ENCODE assay signal across 8 cellular contexts in the genomic region with DNA sequence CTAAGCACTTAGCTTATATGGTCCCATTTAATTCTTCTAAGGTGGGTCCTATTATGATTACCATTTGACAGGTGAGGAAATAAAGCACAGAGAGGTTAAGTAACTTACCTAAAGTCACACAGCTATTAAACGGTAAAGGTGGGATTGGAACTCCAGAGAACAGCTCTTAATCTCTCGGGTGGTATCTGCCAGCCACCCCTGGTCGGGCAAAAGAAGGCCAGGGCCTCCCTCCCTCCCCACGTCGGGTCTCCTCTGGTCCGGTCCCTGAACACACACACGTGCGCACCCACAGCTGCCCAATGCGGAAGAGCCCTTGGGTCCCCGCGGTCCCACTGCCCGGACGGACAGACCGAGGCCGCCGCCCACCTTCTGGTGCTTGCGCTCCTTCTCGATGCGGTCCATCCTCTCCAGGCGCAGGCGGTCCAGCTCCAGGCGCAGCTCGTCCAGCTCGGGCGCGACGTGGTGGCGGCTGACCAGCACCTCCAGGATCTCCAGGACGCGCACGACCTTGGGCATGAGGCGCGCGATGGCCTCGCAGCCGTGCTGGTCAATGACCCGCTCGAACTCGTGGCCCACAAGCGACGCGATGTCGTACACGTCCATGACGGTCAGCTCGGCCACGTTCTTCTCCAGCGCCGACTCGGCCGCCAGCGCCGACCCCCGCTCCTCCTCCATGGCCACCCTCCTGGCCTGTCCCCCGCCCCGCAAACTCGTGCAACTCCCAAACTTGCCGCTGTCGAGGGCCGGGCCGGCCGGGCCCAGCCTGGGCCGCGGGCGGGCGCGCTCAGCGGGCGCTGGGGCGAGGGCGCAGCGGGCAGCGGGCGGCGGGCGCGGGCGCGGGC. TPM values are rescaled to one million over a fixed set of nuclear protein-coding genes. Genes with fewer than 3 reads are reported as not detected.
DNase-seq lines count a peak whose midpoint lies in the region; ATAC-seq and TF ChIP-seq lines count a peak whose summit lies in the region.

No MANE protein-coding gene starts in this region.

- H3K9me3 ChIP-seq in BLaER1 (no peaks in the 10 kb centered on the region), mesodermal cell (ENCODE audit: control insufficient read depth, low read length) (no peaks in the 10 kb centered on the region), tibial nerve (no peaks in the 10 kb centered on the region)

- no peak for TF ChIP-seq EP300 in tibial nerve (IDR thresholded peaks at IDR 0.05)

- H3K27me3 Mint-ChIP-seq in WTC11 (ENCODE audit: low read depth) = peaks cover 32% of the 10 kb centered on the region

- ATAC-seq in HG02588 (IDR thresholded peaks at IDR 0.05; ENCODE audit: unreplicated experiment) = peak; percentile 5
- peak; percentile 57 for ATAC-seq in WTC11

- peaks cover 38% of the 10 kb centered on the region for H3K4me1 ChIP-seq in BLaER1
- H3K4me1 ChIP-seq in mesodermal cell (ENCODE audit: control insufficient read depth, insufficient read depth, low read length, poor library complexity, severe bottlenecking) = no peaks in the 10 kb centered on the region
- peaks cover 0 to 35% (median 23%) of the 10 kb centered on the region in 4 donors for H3K4me1 ChIP-seq in tibial nerve

- 6 to 7% methylated on average over 61 to 70 of the region's 79 CpGs for WGBS in mesodermal cell (ENCODE audit: insufficient coverage in 2 of 2), 2 experiments
- 2 to 4% methylated on average over 33 to 41 of the region's 79 CpGs for WGBS in tibial nerve, 2 donors

- no peaks in the 10 kb centered on the region for H3K27me3 ChIP-seq in BLaER1
- H3K27me3 ChIP-seq in tibial nerve = no peaks in the 10 kb centered on the region

- no peak overlapping the region for H3K27ac Mint-ChIP-seq in WTC11

- peak overlapping the region; percentile 81 for H3K4me3 Mint-ChIP-seq in WTC11

- H3K4me3 ChIP-seq in BLaER1 = peak overlapping the region; percentile 84
- peak overlapping the region; percentile 75 for H3K4me3 ChIP-seq in epithelial cell of esophagus (ENCODE audit: low read length)
- peak overlapping the region; percentile 62 for H3K4me3 ChIP-seq in mesodermal cell (ENCODE audit: extremely low read depth, insufficient read depth, low read length, poor library complexity, severe bottlenecking)
- peak overlapping the region; percentile 66 to 92 (median 72) for H3K4me3 ChIP-seq in tibial nerve

- peaks cover 28% of the 10 kb centered on the region for H4K20me1 ChIP-seq in BLaER1

- CTCF ChIA-PET in WTC11 (lab: Charles Lee) = interaction anchor here (1.1 kb wide), 1 partner anchor 49 kb away, joined by 4 read pairs; no protein-coding TSS in a partner anchor

- peak overlapping the region; percentile 98 for H3K4me2 ChIP-seq in BLaER1

- TF ChIP-seq CTCF in WTC11 (IDR thresholded peaks at IDR 0.05) = no peak
- no peak for TF ChIP-seq CTCF in epithelial cell of esophagus (IDR thresholded peaks at IDR 0.05; ENCODE audit: insufficient read depth, low read depth, low read length, missing control alignments)
- TF ChIP-seq CTCF in tibial nerve (IDR thresholded peaks at IDR 0.05) = no peak

- POLR2A ChIA-PET in WTC11 (lab: Charles Lee) = interaction anchor here (0.6 to 1.8 kb wide), 3 partner anchors 51 to 300 kb away, joined by 4 to 8 read pairs (median 5); a partner anchor contains a TSS

- no peaks in the 10 kb centered on the region for H3K36me3 Mint-ChIP-seq in WTC11

- H3K9ac ChIP-seq in BLaER1 = peak overlapping the region; percentile 84

- DNase-seq in WTC11 (ENCODE audit: low spot score) (peak; percentile 71), epithelial cell of esophagus (ENCODE audit: low read depth) (peak; percentile 23), tibial nerve (ENCODE audit: low spot score in 2 of 2) (peak; percentile 22 to 23), DMS153 treated with DMSO at 0.1 percent for 48 hours (lab: John Stamatoyannopoulos, UW; ENCODE audit: unreplicated experiment) (no peak), cortex of kidney (lab: John Stamatoyannopoulos, UW) (no peak)

- H3K4me1 Mint-ChIP-seq in WTC11 = peaks cover 4% of the 10 kb centered on the region

- no peaks in the 10 kb centered on the region for H3K9me3 Mint-ChIP-seq in WTC11

- H3K27ac ChIP-seq in BLaER1 (peak overlapping the region; percentile 87), mesodermal cell (ENCODE audit: low read depth, low read length, severe bottlenecking) (peak overlapping the region; percentile 62), tibial nerve (peak overlapping the region; percentile 62 to 88 (median 74))

- H3K36me3 ChIP-seq in BLaER1 (no peaks in the 10 kb centered on the region), mesodermal cell (ENCODE audit: control insufficient read depth, insufficient read depth, low read length) (peaks cover 30% of the 10 kb centered on the region), tibial nerve (peaks cover 0 to 5% (median 0%) of the 10 kb centered on the region in 3 donors)

- TF ChIP-seq POLR2A in tibial nerve (IDR thresholded peaks at IDR 0.05) = no peak

TF ChIP-seq in WTC11, 78 proteins besides CTCF, POLR2A, EP300 and RAD21 (continues in another document):
- TF ChIP-seq, protein P1, sequence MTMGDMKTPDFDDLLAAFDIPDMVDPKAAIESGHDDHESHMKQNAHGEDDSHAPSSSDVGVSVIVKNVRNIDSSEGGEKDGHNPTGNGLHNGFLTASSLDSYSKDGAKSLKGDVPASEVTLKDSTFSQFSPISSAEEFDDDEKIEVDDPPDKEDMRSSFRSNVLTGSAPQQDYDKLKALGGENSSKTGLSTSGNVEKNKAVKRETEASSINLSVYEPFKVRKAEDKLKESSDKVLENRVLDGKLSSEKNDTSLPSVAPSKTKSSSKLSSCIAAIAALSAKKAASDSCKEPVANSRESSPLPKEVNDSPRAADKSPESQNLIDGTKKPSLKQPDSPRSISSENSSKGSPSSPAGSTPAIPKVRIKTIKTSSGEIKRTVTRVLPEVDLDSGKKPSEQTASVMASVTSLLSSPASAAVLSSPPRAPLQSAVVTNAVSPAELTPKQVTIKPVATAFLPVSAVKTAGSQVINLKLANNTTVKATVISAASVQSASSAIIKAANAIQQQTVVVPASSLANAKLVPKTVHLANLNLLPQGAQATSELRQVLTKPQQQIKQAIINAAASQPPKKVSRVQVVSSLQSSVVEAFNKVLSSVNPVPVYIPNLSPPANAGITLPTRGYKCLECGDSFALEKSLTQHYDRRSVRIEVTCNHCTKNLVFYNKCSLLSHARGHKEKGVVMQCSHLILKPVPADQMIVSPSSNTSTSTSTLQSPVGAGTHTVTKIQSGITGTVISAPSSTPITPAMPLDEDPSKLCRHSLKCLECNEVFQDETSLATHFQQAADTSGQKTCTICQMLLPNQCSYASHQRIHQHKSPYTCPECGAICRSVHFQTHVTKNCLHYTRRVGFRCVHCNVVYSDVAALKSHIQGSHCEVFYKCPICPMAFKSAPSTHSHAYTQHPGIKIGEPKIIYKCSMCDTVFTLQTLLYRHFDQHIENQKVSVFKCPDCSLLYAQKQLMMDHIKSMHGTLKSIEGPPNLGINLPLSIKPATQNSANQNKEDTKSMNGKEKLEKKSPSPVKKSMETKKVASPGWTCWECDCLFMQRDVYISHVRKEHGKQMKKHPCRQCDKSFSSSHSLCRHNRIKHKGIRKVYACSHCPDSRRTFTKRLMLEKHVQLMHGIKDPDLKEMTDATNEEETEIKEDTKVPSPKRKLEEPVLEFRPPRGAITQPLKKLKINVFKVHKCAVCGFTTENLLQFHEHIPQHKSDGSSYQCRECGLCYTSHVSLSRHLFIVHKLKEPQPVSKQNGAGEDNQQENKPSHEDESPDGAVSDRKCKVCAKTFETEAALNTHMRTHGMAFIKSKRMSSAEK (CRISPR knock-in tag; IDR thresholded peaks at IDR 0.05; ENCODE audit: borderline replicate concordance) = no peak
- TF ChIP-seq ZNF219 (CRISPR knock-in tag; IDR thresholded peaks at IDR 0.05; ENCODE audit: borderline replicate concordance) (no peak), SP1 (CRISPR knock-in tag; conservative IDR thresholded peaks at IDR 0.05) (peak; percentile 44; the same call in 1 of the 2 replicates), ZNF138 (CRISPR knock-in tag; conservative IDR thresholded peaks at IDR 0.05) (no peak), PRRX2 (CRISPR knock-in tag; IDR thresholded peaks at IDR 0.05) (no peak), NFATC4 (CRISPR knock-in tag; IDR thresholded peaks at IDR 0.05) (no peak), CREM (CRISPR knock-in tag; IDR thresholded peaks at IDR 0.05) (no peak), ZNF423 (CRISPR knock-in tag; IDR thresholded peaks at IDR 0.05) (no peak), RELA (CRISPR knock-in tag; IDR thresholded peaks at IDR 0.05; ENCODE audit: borderline replicate concordance) (peak; percentile 31; the same call in 1 of the 2 replicates)
- TF ChIP-seq, protein P2, sequence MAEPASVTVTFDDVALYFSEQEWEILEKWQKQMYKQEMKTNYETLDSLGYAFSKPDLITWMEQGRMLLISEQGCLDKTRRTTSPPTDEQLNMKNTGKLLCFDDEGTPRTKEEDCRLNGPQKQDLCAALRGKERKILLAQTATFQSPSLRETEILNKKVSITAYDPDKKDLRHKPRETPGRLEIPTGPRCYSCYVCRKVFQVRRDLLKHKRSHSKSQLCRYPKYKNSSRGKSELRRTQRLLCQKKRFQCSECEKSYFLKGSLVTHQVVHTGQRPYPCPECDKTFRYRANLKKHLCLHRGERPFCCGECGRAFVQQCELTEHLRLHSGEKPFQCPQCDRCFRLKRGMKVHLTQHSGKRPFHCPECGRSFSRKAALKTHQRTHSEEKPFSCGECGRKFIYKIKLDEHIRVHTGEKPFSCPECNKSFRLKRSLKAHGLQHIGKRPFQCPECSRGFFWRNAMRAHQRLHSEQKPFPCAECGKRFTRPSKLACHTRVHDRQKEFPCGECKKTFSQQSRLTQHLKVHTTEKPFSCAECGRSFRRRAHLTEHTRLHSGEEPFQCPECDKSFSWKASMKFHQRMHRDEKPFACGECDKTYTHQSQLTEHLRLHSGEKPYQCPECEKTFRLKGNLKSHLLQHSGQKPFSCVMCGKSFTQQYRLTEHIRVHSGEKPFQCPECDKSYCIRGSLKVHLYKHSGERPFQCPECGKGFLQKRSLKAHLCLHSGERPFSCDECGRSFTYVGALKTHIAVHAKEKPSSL (CRISPR knock-in tag; conservative IDR thresholded peaks at IDR 0.05) = no peak

RNA-seq across cellular contexts. Expression of a gene that starts 0.5 kb away (rescaled TPM):
- total RNA-seq in WTC11 (2021) = 8.2 to 10.6 TPM (median 10.1 TPM) in 3 replicates
- polyA plus RNA-seq in mesodermal cell (2013, experiment 1 of 2) = 29.6 TPM
- 25.9 TPM for polyA plus RNA-seq in mesodermal cell (2013, experiment 2 of 2)
- total RNA-seq in tibial nerve = 10 to 100 TPM; 11.8 to 24.3 (median 16.0) TPM

RNA-seq across cellular contexts. Expression of a gene that starts 51.3 kb away (rescaled TPM):
- total RNA-seq in WTC11 (2021) (189 to 224 TPM (median 197 TPM) in 3 replicates), tibial nerve (100 to 1,000 TPM in 2 of 4 donors, 10 to 100 TPM in 2; 77.9 to 109 (median 103) TPM)
- polyA plus RNA-seq in mesodermal cell (2013, experiment 1 of 2) = 159 TPM
- 161 TPM for polyA plus RNA-seq in mesodermal cell (2013, experiment 2 of 2)

Comparison
In these comparisons a context has a peak if more than half of its experiments do, and no peak if none do; other contexts are left out.
1. DNase-seq: peak in WTC11 (single experiment), epithelial cell of esophagus (single experiment) and tibial nerve (2 of 2); none in DMS153 treated with DMSO at 0.1 percent for 48 hours (single experiment) and cortex of kidney (single experiment).
2. Peak in every context shown above with its lines, with median percentiles within 50 percentile points of each other: H3K27ac ChIP-seq and H3K4me3 ChIP-seq.